2 cellular contexts compared by ENCODE assay signal in genomic region chr10:11655839-11656238, GRCh38.
A peak's percentile ranks its signal among the peaks of the same experiment; 100 is the strongest.
TF ChIP-seq lines count a peak whose summit lies in the region.

No MANE protein-coding gene starts in this region.

TF ChIP-seq in HEK293, 187 proteins besides CTCF, POLR2A, EP300 and RAD21:
- TF ChIP-seq ZNF398 (tag by site-specific recombination; IDR thresholded peaks at IDR 0.05) (0 out of 2 replicates have a peak, but pooled peaks have one; percentile 14), ZNF521 (tag by site-specific recombination; IDR thresholded peaks at IDR 0.05) (no peak), ZBTB17 (tag by site-specific recombination; IDR thresholded peaks at IDR 0.05) (peak; percentile 37)

TF ChIP-seq in K562, 482 proteins besides CTCF, POLR2A, EP300 and RAD21 (continued from another document):
- no peak for TF ChIP-seq CHD7 (IDR thresholded peaks at IDR 0.05; ENCODE audit: low read depth, low read length)
- TF ChIP-seq TOE1 (IDR thresholded peaks at IDR 0.05; ENCODE audit: borderline replicate concordance) = peak; percentile 73; the same call in 1 of the 2 replicates
- no peak for TF ChIP-seq TOE1 (CRISPR knock-in tag; IDR thresholded peaks at IDR 0.05; ENCODE audit: borderline replicate concordance, low read depth)
- TF ChIP-seq NCOA6 (IDR thresholded peaks at IDR 0.05) = no peak
- no peak for TF ChIP-seq GABPB1 (CRISPR knock-in tag; IDR thresholded peaks at IDR 0.05)
- TF ChIP-seq ADNP (tag; IDR thresholded peaks at IDR 0.05) = peak; percentile 56; the same call in 1 of the 2 replicates
- no peak for TF ChIP-seq MLLT1 (IDR thresholded peaks at IDR 0.05)
- 0 out of 2 replicates have a peak, but pooled peaks have one; percentile 24 for TF ChIP-seq FOXJ2 (tag; IDR thresholded peaks at IDR 0.05)
- peak; percentile 81 for TF ChIP-seq TFE3 (CRISPR knock-in tag; IDR thresholded peaks at IDR 0.05)
- TF ChIP-seq RB1 (IDR thresholded peaks at IDR 0.05; ENCODE audit: low read depth) = 0 out of 2 replicates have a peak, but pooled peaks have one; percentile 17
- 0 out of 2 replicates have a peak, but pooled peaks have one; percentile 20 for TF ChIP-seq L3MBTL2 (IDR thresholded peaks at IDR 0.05)
- no peak for TF ChIP-seq SIN3A (IDR thresholded peaks at IDR 0.05; ENCODE audit: borderline replicate concordance in 2 of 2, control insufficient read depth in 1 of 2, low read depth in 2 of 2, low read length in 2 of 2)
- TF ChIP-seq ZBTB40 (IDR thresholded peaks at IDR 0.05) = no peak
- no peak for TF ChIP-seq ZBTB40 (CRISPR knock-in tag; IDR thresholded peaks at IDR 0.05)
TF ChIP-seq in K562: peak in this region for 9.
